20 cellular contexts compared by ENCODE assay signal in the genomic region with DNA sequence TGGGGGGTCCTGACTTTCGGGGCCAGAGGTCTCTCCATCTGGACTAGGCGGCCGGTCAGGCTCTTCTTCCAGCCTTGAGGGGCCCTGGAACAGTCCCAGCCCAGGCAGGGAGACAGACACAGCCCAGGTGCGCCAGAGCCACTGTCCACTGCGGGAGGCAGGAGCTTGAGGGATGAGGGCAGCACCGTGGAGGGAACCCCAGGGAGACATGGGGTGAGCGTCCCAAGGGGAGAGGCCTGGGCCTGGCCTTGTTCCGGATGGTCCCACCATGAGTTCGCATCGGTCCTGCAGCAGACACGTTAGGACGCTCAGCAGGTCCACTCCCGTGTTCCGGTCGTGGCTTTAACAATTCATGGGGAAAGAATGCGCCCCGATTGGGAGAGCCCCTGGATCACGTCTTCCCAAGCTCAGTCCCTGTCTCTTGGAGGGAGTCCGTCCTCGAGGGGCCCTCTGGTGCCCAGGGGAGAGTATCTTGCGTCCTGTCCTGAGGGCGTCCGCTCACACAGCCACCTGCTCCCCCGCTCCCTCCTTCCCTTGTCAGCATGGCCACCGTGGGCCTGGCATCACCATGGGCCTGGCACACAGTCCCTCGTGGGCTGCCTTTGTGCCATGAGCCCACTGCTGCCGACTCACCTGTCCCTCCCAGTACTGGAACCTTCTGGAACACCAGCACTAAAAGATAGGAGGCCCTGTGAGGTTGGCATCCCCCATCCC. TPM values are rescaled to one million over a fixed set of nuclear protein-coding genes. Genes with fewer than 3 reads are reported as not detected.
"Had no signal": no experiment of that assay in that cellular context is flagged by ENCODE, and none has a peak within 500 bp of the region (broad histone marks: within the 10 kb centered on the region; RNA-seq: fewer than 3 reads in every experiment).

No MANE protein-coding gene starts in this region.

- H3K27me3 Mint-ChIP-seq: activated CD4-positive, alpha-beta memory T cell treated with anti-CD3 and anti-CD28 coated beads, Interleukin-2, amount 10 ng/mL, durations not matched to agents 7 days and 5 days; activated naive CD4-positive, alpha-beta T cell treated with anti-CD3 and anti-CD28 coated beads, Interleukin-2, amount 50 U/mL, for 24 hours; dendritic cell treated with granulocyte-macrophage colony-stimulating factor and Interleukin-4, amounts not matched to agents 40 ng/mL and 50 ng/mL, for 4 days had no signal

- H3K4me3 ChIP-seq: adrenal gland, esophagus squamous epithelium, ovary, right lobe of liver, tibial artery had no signal

- H3K4me1 Mint-ChIP-seq: activated CD4-positive, alpha-beta memory T cell treated with anti-CD3 and anti-CD28 coated beads, Interleukin-2, amount 10 ng/mL, durations not matched to agents 7 days and 5 days had no signal

- H3K9me3 ChIP-seq: adrenal gland, esophagus squamous epithelium, ovary, right lobe of liver, tibial artery had no signal

- FAIRE-seq: bronchial epithelial cell, urothelium cell line had no signal

- H3K36me3 ChIP-seq: ovary had no signal

- ATAC-seq: activated T-cell treated with anti-CD3 and anti-CD28 coated beads, Interleukin-2, amount 50 U/mL, for 4 hours; right lobe of liver had no signal

- H3K27ac Mint-ChIP-seq: activated CD4-positive, alpha-beta memory T cell treated with anti-CD3 and anti-CD28 coated beads, Interleukin-2, amount 10 ng/mL, durations not matched to agents 7 days and 5 days; dendritic cell treated with granulocyte-macrophage colony-stimulating factor and Interleukin-4, amounts not matched to agents 40 ng/mL and 50 ng/mL, for 4 days had no signal

- H3K27me3 ChIP-seq: adrenal gland, esophagus squamous epithelium, ovary, right lobe of liver, tibial artery had no signal

- H3K36me3 Mint-ChIP-seq: activated naive CD4-positive, alpha-beta T cell treated with anti-CD3 and anti-CD28 coated beads, Interleukin-2, amount 50 U/mL, for 24 hours had no signal

- H3K9me3 Mint-ChIP-seq: activated CD4-positive, alpha-beta memory T cell treated with anti-CD3 and anti-CD28 coated beads, Interleukin-2, amount 10 ng/mL, durations not matched to agents 7 days and 5 days; activated naive CD4-positive, alpha-beta T cell treated with anti-CD3 and anti-CD28 coated beads, Interleukin-2, amount 50 U/mL, for 24 hours; activated T-cell treated with anti-CD3 and anti-CD28 coated beads, Interleukin-2, amount 50 U/mL, for 4 hours; dendritic cell treated with granulocyte-macrophage colony-stimulating factor and Interleukin-4, amounts not matched to agents 40 ng/mL and 50 ng/mL, for 4 days had no signal

- H3K4me3 Mint-ChIP-seq: activated CD4-positive, alpha-beta memory T cell treated with anti-CD3 and anti-CD28 coated beads, Interleukin-2, amount 10 ng/mL, durations not matched to agents 7 days and 5 days; activated naive CD4-positive, alpha-beta T cell treated with anti-CD3 and anti-CD28 coated beads, Interleukin-2, amount 50 U/mL, for 24 hours; activated T-cell treated with anti-CD3 and anti-CD28 coated beads, Interleukin-2, amount 50 U/mL, for 4 hours; dendritic cell treated with granulocyte-macrophage colony-stimulating factor and Interleukin-4, amounts not matched to agents 40 ng/mL and 50 ng/mL, for 4 days had no signal

- H3K4me1 ChIP-seq: tibial artery had no signal

- H3K27ac ChIP-seq: adrenal gland, esophagus squamous epithelium, ovary, tibial artery had no signal

- DNase-seq: activated CD4-positive, alpha-beta memory T cell treated with anti-CD3 and anti-CD28 coated beads, Interleukin-2, amount 10 ng/mL, durations not matched to agents 7 days and 5 days; activated CD4-positive, alpha-beta T cell treated with anti-CD3 and anti-CD28 coated beads for 48 hours; activated CD4-positive, CD25-positive, alpha-beta regulatory T cell; activated effector memory CD4-positive, alpha-beta T cell treated with anti-CD3 and anti-CD28 coated beads, Interleukin-2, amount 50 U/mL, for 16 hours; activated T-cell treated with anti-CD3 and anti-CD28 coated beads, Interleukin-2, amount 50 U/mL, for 4 hours; adrenal gland; effector CD8-positive, alpha-beta T cell; esophagus squamous epithelium; islet precursor cell; midbrain; ovary; stimulated activated naive CD4-positive, alpha-beta T cell treated with Interleukin-2 at 50 U/mL for 16 hours; T1000; tibial artery had no signal

RNA-seq across cellular contexts. Expression of gene DNAAF8, which starts 47.7 kb away (rescaled TPM):
- total RNA-seq: activated CD4-positive, alpha-beta memory T cell treated with anti-CD3 and anti-CD28 coated beads, Interleukin-2, amount 10 ng/mL, durations not matched to agents 7 days and 5 days; T-helper 1 cell treated with Interleukin-12 subunit alpha and Interleukin-12 subunit beta and Interleukin-4 antibody, amounts not matched to agents 30 ng/mL and 1 ng/mL, for 36 hours had no signal
